Comparison of ENCODE assay signal across 12 cellular contexts in genomic region chr18:76460482-76460881, GRCh38. TPM values are rescaled to one million over a fixed set of nuclear protein-coding genes. Genes with fewer than 3 reads are reported as not detected.
A peak's percentile ranks its signal among the peaks of the same experiment; 100 is the strongest.
DNase-seq lines count a peak whose midpoint lies in the region; ATAC-seq and TF ChIP-seq lines count a peak whose summit lies in the region.
"Had no signal": no experiment of that assay in that cellular context is flagged by ENCODE, and none has a peak within 500 bp of the region (broad histone marks: within the 10 kb centered on the region; RNA-seq: fewer than 3 reads in every experiment).

No MANE protein-coding gene starts in this region.

- H3K4me3 Mint-ChIP-seq in activated CD8-positive, alpha-beta memory T cell treated with anti-CD3 and anti-CD28 coated beads, Interleukin-2, amount 10 ng/mL, durations not matched to agents 7 days and 5 days, result no peak overlapping the region

- peak; percentile 11 for DNase-seq in activated CD8-positive, alpha-beta memory T cell treated with anti-CD3 and anti-CD28 coated beads for 24 hours
- no peak for DNase-seq in activated CD8-positive, alpha-beta memory T cell treated with anti-CD3 and anti-CD28 coated beads, Interleukin-2, amount 10 ng/mL, durations not matched to agents 7 days and 5 days
- DNase-seq in epithelial cell of prostate (ENCODE audit: low read depth, low spot score) (no peak), uterus (no peak), SKM-1 (lab: John Stamatoyannopoulos, UW; ENCODE audit: unreplicated experiment) (no peak)
- DNase-seq: activated CD8-positive, alpha-beta memory T cell treated with anti-CD3 and anti-CD28 coated beads, Interleukin-2, amount 50 U/mL, for 4 hours; amygdala; midbrain; NCI-H510A treated with DMSO at 0.1 percent for 48 hours had no signal

- CTCF ChIA-PET in activated CD8-positive, alpha-beta memory T cell treated with anti-CD3 and anti-CD28 coated beads, Interleukin-2, amount 10 ng/mL, durations not matched to agents 7 days and 5 days (lab: Charles Lee), result interaction anchor here (0.5 kb wide), 1 partner anchor 88 kb away, joined by 3 read pairs; no protein-coding TSS in a partner anchor

- no peaks in the 10 kb centered on the region for H3K4me1 Mint-ChIP-seq in activated CD8-positive, alpha-beta memory T cell treated with anti-CD3 and anti-CD28 coated beads, Interleukin-2, amount 10 ng/mL, durations not matched to agents 7 days and 5 days

- no peaks in the 10 kb centered on the region for H3K27me3 ChIP-seq in neutrophil
- H3K27me3 ChIP-seq in uterus, result no peaks in the 10 kb centered on the region

- H3K27ac ChIP-seq in epithelial cell of prostate (peak overlapping the region; percentile 91), neutrophil (peak overlapping the region; percentile 91), uterus (peak overlapping the region; percentile 74 to 94)

- H3K4me3 ChIP-seq in neutrophil (ENCODE audit: low read depth in 1 of 2, low read length in 1 of 2) (peak overlapping the region in 1 of 2 experiments; percentile 2), uterus (no peak overlapping the region)

- H3K9me3 ChIP-seq in neutrophil, result no peaks in the 10 kb centered on the region
- H3K9me3 ChIP-seq in uterus, result no peaks in the 10 kb centered on the region

- H3K4me1 ChIP-seq in neutrophil (ENCODE audit: control insufficient read depth in 1 of 2, insufficient read depth in 1 of 2, low read depth in 1 of 2, low read length in 1 of 2), result peaks cover 62 to 77% of the 10 kb centered on the region in 2 experiments
- peaks cover 9 to 10% of the 10 kb centered on the region in 2 donors for H3K4me1 ChIP-seq in uterus

- no peak for TF ChIP-seq POLR2A in uterus (IDR thresholded peaks at IDR 0.05)

- no peaks in the 10 kb centered on the region for H3K9me3 Mint-ChIP-seq in activated CD8-positive, alpha-beta memory T cell treated with anti-CD3 and anti-CD28 coated beads, Interleukin-2, amount 10 ng/mL, durations not matched to agents 7 days and 5 days (ENCODE audit: low read depth)

- no peaks in the 10 kb centered on the region for H3K36me3 Mint-ChIP-seq in activated CD8-positive, alpha-beta memory T cell treated with anti-CD3 and anti-CD28 coated beads, Interleukin-2, amount 10 ng/mL, durations not matched to agents 7 days and 5 days

- no peak overlapping the region for H3K27ac Mint-ChIP-seq in activated CD8-positive, alpha-beta memory T cell treated with anti-CD3 and anti-CD28 coated beads, Interleukin-2, amount 10 ng/mL, durations not matched to agents 7 days and 5 days

- intact Hi-C loops in uterus (cut with DNase I; ENCODE audit: low total_unique reads), result no loop called here

- ATAC-seq in activated CD8-positive, alpha-beta memory T cell treated with anti-CD3 and anti-CD28 coated beads, Interleukin-2, amount 10 ng/mL, durations not matched to agents 7 days and 5 days, result no peak
- no peak for ATAC-seq in HG02870 (IDR thresholded peaks at IDR 0.05; ENCODE audit: unreplicated experiment)
- ATAC-seq in HG02763 (IDR thresholded peaks at IDR 0.05; ENCODE audit: unreplicated experiment), result no peak

- TF ChIP-seq CTCF in neutrophil (IDR thresholded peaks at IDR 0.05) (no peak), uterus (IDR thresholded peaks at IDR 0.05) (no peak)

- peaks cover 5% of the 10 kb centered on the region for H3K27me3 Mint-ChIP-seq in activated CD8-positive, alpha-beta memory T cell treated with anti-CD3 and anti-CD28 coated beads, Interleukin-2, amount 10 ng/mL, durations not matched to agents 7 days and 5 days

- H3K36me3 ChIP-seq in neutrophil, result peaks cover 46% of the 10 kb centered on the region
- H3K36me3 ChIP-seq in uterus, result no peaks in the 10 kb centered on the region

RNA-seq across cellular contexts. Expression of gene ZNF516, which starts 34.6 kb away (rescaled TPM):
- total RNA-seq in activated CD8-positive, alpha-beta memory T cell treated with anti-CD3 and anti-CD28 coated beads, Interleukin-2, amount 10 ng/mL, durations not matched to agents 7 days and 5 days, result 1 to 10 TPM; 1.5 to 2.0 TPM
- 100 to 1,000 TPM in 1 of 4 donors, 10 to 100 TPM in 3; 29.4 to 177 (median 65.7) TPM for total RNA-seq in uterus

Comparison
In these comparisons a context has a peak if more than half of its experiments do, and no peak if none do; other contexts are left out.
1. RNA of gene ZNF516, which starts 34.6 kb away (total RNA-seq): 29.4 to 177 TPM in uterus; 1.5 to 2.0 TPM in activated CD8-positive, alpha-beta memory T cell treated with anti-CD3 and anti-CD28 coated beads, Interleukin-2, amount 10 ng/mL, durations not matched to agents 7 days and 5 days; every median in the first group is over 10 times any median in the second.
2. Peak in every context shown above with its lines, with median percentiles within 50 percentile points of each other: H3K27ac ChIP-seq.